14 cellular contexts compared by ENCODE assay signal in the genomic region with DNA sequence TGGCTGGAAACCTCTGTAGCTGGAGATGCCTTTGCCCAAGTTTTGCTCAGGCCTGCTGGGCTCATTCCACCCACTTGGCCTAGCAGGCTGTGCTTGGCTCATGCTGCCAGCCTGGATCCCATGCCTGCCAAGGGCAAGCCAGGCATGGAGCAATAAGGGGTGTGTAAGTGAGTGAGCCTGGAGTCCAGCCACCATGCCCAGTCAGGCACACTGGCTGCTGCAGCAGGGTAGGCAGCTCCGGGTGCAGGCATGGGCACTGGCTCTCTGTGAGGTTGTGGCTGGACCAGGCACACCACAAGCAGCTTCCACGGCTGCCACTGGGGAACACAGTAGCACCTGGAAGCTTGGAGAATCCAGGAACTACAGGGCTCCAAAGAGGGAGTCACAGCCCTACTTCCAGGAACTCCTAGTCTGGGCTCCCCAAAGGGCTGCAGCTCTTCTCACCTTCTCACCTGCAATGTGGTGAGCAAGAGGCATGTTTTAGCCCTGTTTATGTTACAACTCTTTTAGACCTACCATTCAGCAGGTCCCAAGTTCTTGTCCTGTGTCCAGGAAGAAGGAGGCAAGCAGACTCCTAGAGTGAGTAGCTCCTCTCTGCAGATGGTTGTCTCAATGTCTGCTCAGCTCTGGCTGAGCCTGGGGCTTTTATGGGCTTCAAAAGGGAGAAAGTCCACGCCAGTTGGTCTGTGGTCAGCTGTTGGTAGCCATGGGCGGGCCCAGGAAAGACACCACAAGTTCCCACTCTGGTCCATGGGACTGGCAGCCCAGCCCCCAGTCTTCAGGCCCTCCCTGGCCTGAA.
DNase-seq lines count a peak whose midpoint lies in the region; ATAC-seq and TF ChIP-seq lines count a peak whose summit lies in the region.
"Had no signal": no experiment of that assay in that cellular context is flagged by ENCODE, and none has a peak within 500 bp of the region (broad histone marks: within the 10 kb centered on the region; RNA-seq: fewer than 3 reads in every experiment).

No MANE protein-coding gene starts in this region.

- peaks cover 5% of the 10 kb centered on the region for H3K9me3 Mint-ChIP-seq in endothelial cell (ENCODE audit: unreplicated experiment)

- H3K4me3 Mint-ChIP-seq in endothelial cell (ENCODE audit: unreplicated experiment) = no peak overlapping the region
- H3K4me3 Mint-ChIP-seq: activated naive CD4-positive, alpha-beta T cell treated with anti-CD3 and anti-CD28 coated beads, Interleukin-2, amount 10 ng/mL, durations not matched to agents 7 days and 5 days had no signal

- H3K27ac ChIP-seq in psoas muscle = no peak overlapping the region
- no peak overlapping the region for H3K27ac ChIP-seq in spleen

- intact Hi-C loops in psoas muscle (cut with DNase I) (no loop called here), spleen (cut with DNase I; ENCODE audit: low total_unique reads) (no loop called here)

- H3K27me3 ChIP-seq in psoas muscle (ENCODE audit: insufficient read depth in 3 of 3, low read length in 2 of 3) (no peaks in the 10 kb centered on the region), spleen (replicated peaks in 1 of 7) (no peaks in the 10 kb centered on the region)

- ATAC-seq in psoas muscle (peak; percentile 95 to 99 (median 98)), HG02973 (IDR thresholded peaks at IDR 0.05; ENCODE audit: unreplicated experiment) (no peak)

- peaks cover 3% of the 10 kb centered on the region for H3K4me1 Mint-ChIP-seq in endothelial cell (ENCODE audit: unreplicated experiment)
- H3K4me1 Mint-ChIP-seq: activated naive CD4-positive, alpha-beta T cell treated with anti-CD3 and anti-CD28 coated beads, Interleukin-2, amount 10 ng/mL, durations not matched to agents 7 days and 5 days had no signal

- no peak for TF ChIP-seq POLR2A in spleen (IDR thresholded peaks at IDR 0.05)

- H3K4me1 ChIP-seq in psoas muscle = no peaks in the 10 kb centered on the region
- no peaks in the 10 kb centered on the region for H3K4me1 ChIP-seq in spleen

- peaks cover 14% of the 10 kb centered on the region for H3K36me3 Mint-ChIP-seq in endothelial cell (ENCODE audit: low read depth, unreplicated experiment)
- H3K36me3 Mint-ChIP-seq: activated naive CD4-positive, alpha-beta T cell treated with anti-CD3 and anti-CD28 coated beads, Interleukin-2, amount 10 ng/mL, durations not matched to agents 7 days and 5 days had no signal

- H3K4me3 ChIP-seq in psoas muscle (no peak overlapping the region), spleen (no peak overlapping the region)

- TF ChIP-seq CTCF in psoas muscle (IDR thresholded peaks at IDR 0.05) = peak; percentile 11
- no peak for TF ChIP-seq CTCF in endothelial cell (IDR thresholded peaks at IDR 0.05; ENCODE audit: unreplicated experiment)
- no peak for TF ChIP-seq CTCF in spleen (IDR thresholded peaks at IDR 0.05 in 8 of 11, conservative IDR thresholded peaks at IDR 0.05 in 3 of 11)

- peaks cover 3% of the 10 kb centered on the region for H3K27me3 Mint-ChIP-seq in endothelial cell (ENCODE audit: unreplicated experiment)
- H3K27me3 Mint-ChIP-seq: activated naive CD4-positive, alpha-beta T cell treated with anti-CD3 and anti-CD28 coated beads, Interleukin-2, amount 10 ng/mL, durations not matched to agents 7 days and 5 days had no signal

- 52 to 61% (median 56%) methylated on average over 4 of the region's 4 CpGs for WGBS in psoas muscle, 3 donors
- 85 to 93% (median 91%) methylated on average over 2 to 4 of the region's 4 CpGs for WGBS in spleen, 5 donors

- DNase-seq in D341Med (ENCODE audit: low spot score) = peak; percentile 0
- DNase-seq in cerebellum (ENCODE audit: low spot score) = peak; percentile 61
- DNase-seq in islet precursor cell = peak; percentile 29
- DNase-seq in psoas muscle = peak; percentile 72 to 88
- DNase-seq in endothelial cell (ENCODE audit: low spot score) = no peak
- DNase-seq in HCEC 1CT = no peak
- DNase-seq in spleen = no peak
- DNase-seq: activated naive CD4-positive, alpha-beta T cell treated with anti-CD3 and anti-CD28 coated beads, Interleukin-2, amount 10 ng/mL, durations not matched to agents 7 days and 5 days; Kasumi-1; naive B cell; NCI-H187 treated with DMSO at 0.1 percent for 48 hours; NCI-H82; SHP77 had no signal

- H3K36me3 ChIP-seq in psoas muscle (ENCODE audit: insufficient read depth in 1 of 2, low read depth in 1 of 2) = no peaks in the 10 kb centered on the region
- H3K36me3 ChIP-seq in spleen = no peaks in the 10 kb centered on the region

- H3K9me3 ChIP-seq in psoas muscle (peaks cover 13% of the 10 kb centered on the region), spleen (peaks cover 7 to 54% (median 47%) of the 10 kb centered on the region in 8 donors)

- H3K27ac Mint-ChIP-seq in endothelial cell (ENCODE audit: unreplicated experiment) = no peak overlapping the region
- H3K27ac Mint-ChIP-seq: activated naive CD4-positive, alpha-beta T cell treated with anti-CD3 and anti-CD28 coated beads, Interleukin-2, amount 10 ng/mL, durations not matched to agents 7 days and 5 days; naive B cell had no signal

Comparison
In these comparisons a context has a peak if more than half of its experiments do, and no peak if none do; other contexts are left out.
1. DNase-seq: peak in D341Med (single experiment), cerebellum (single experiment), islet precursor cell (single experiment) and psoas muscle (2 of 2); none in endothelial cell (single experiment), HCEC 1CT (single experiment) and spleen (single experiment).